Comparison of ENCODE assay signal across 1 cellular context in the genomic region with DNA sequence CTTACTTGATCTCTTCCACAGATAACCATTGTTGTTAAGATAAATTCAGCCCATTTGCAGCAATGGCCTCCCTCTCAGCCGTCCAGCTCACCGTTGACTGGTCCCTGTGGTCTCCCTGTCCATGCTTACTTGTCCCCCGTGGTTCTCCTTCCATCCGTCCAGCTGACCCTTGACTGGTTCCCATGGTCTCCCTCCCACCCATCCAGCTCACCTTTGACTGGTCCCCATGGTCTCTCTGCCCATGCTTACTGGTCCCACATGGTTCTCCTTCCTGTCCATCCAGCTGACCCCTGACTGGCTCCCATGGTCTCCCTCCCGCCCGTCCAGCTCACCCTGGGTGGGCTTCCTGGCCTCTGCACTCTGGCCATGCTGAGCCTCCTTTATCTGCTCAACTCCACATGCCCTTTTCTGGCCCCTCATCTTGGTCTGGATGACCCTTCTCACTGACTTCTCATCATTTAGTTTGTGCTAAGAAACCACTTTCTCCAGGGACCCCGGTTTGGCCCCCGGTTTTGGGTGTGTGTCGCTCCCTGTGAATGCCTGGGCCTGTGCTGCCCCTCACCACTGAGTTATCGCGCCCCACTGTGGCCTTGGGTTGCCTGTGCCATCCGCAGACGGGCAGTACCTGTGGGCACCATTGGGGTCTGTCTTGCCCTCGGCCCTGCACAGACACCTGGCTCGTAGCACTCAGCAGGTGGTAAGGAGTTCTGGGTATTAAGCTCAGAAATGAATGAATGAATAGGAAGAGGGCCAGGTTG.
TF ChIP-seq lines count a peak whose summit lies in the region.

No MANE protein-coding gene starts in this region.

TF ChIP-seq in H1, 55 proteins besides CTCF, POLR2A, EP300 and RAD21 (continued from another document):
- no peak for TF ChIP-seq RFX5 (IDR thresholded peaks at IDR 0.05; ENCODE audit: borderline replicate concordance, low read depth, low read length)
